ENCODE assay signal across 16 cellular contexts in the genomic region with DNA sequence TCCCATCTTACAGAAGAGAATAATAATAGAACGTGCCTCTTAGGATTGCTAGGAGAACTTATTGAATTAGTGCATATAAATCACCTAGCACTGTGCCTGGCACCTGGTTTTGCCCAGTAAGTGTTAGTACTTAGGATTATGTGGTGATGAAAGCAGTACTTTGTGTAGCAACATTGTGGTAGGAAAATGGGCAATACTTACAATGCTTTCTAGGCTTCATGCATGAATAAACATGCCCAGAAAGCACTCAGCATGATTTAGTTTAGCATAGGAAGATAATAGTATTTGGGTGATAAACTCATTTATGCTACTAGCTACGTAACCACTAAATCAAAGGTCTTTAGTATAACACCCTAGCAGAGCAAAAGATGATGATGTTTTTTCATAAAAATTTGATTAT.
"Had no signal": no experiment of that assay in that cellular context is flagged by ENCODE, and none has a peak within 500 bp of the region (broad histone marks: within the 10 kb centered on the region; RNA-seq: fewer than 3 reads in every experiment).

No MANE protein-coding gene starts in this region.

- H3K27ac Mint-ChIP-seq: activated CD4-positive, alpha-beta memory T cell treated with anti-CD3 and anti-CD28 coated beads, Interleukin-2, amount 10 ng/mL, durations not matched to agents 7 days and 5 days; activated naive CD4-positive, alpha-beta T cell treated with anti-CD3 and anti-CD28 coated beads, Interleukin-2, amount 50 U/mL, for 24 hours; activated T-cell treated with anti-CD3 and anti-CD28 coated beads, Interleukin-2, amount 50 U/mL, for 24 hours; natural killer cell treated with Interleukin-12 subunit alpha and Interleukin-12 subunit beta and Interleukin-15 and Interleukin-18, amount 100 ng/mL, for 72 hours; stimulated activated effector memory CD8-positive, alpha-beta T cell treated with anti-CD3 and anti-CD28 coated beads, Interleukin-12 subunit alpha, Interleukin-12 subunit beta, amount 100 ng/mL, for 72 hours had no signal

- H3K27me3 Mint-ChIP-seq: activated CD4-positive, alpha-beta memory T cell treated with anti-CD3 and anti-CD28 coated beads, Interleukin-2, amount 10 ng/mL, durations not matched to agents 7 days and 5 days; activated naive CD4-positive, alpha-beta T cell treated with anti-CD3 and anti-CD28 coated beads, Interleukin-2, amount 50 U/mL, for 24 hours; activated T-cell treated with anti-CD3 and anti-CD28 coated beads, Interleukin-2, amount 50 U/mL, for 24 hours had no signal

- DNase-seq: activated CD4-positive, alpha-beta memory T cell treated with anti-CD3 and anti-CD28 coated beads, Interleukin-2, amount 10 ng/mL, durations not matched to agents 7 days and 5 days; activated T-cell treated with anti-CD3 and anti-CD28 coated beads, Interleukin-2, amount 50 U/mL, for 24 hours; amniotic stem cell; cortex of kidney; effector CD4-positive, alpha-beta T cell; foreskin melanocyte; head of caudate nucleus; kidney glomerular epithelial cell; mesendoderm; nucleus accumbens; posterior cingulate gyrus; upper lobe of right lung; WERI-Rb-1 had no signal

- H3K4me3 Mint-ChIP-seq: activated CD4-positive, alpha-beta memory T cell treated with anti-CD3 and anti-CD28 coated beads, Interleukin-2, amount 10 ng/mL, durations not matched to agents 7 days and 5 days; activated naive CD4-positive, alpha-beta T cell treated with anti-CD3 and anti-CD28 coated beads, Interleukin-2, amount 50 U/mL, for 24 hours; activated T-cell treated with anti-CD3 and anti-CD28 coated beads, Interleukin-2, amount 50 U/mL, for 24 hours; natural killer cell treated with Interleukin-12 subunit alpha and Interleukin-12 subunit beta and Interleukin-15 and Interleukin-18, amount 100 ng/mL, for 72 hours; stimulated activated effector memory CD8-positive, alpha-beta T cell treated with anti-CD3 and anti-CD28 coated beads, Interleukin-12 subunit alpha, Interleukin-12 subunit beta, amount 100 ng/mL, for 72 hours had no signal

- ATAC-seq: natural killer cell treated with Interleukin-12 subunit alpha and Interleukin-12 subunit beta and Interleukin-15 and Interleukin-18, amount 100 ng/mL, for 72 hours; stimulated activated effector memory CD8-positive, alpha-beta T cell treated with anti-CD3 and anti-CD28 coated beads, Interleukin-12 subunit alpha, Interleukin-12 subunit beta, amount 100 ng/mL, for 72 hours; upper lobe of right lung had no signal

- H3K9me3 Mint-ChIP-seq: activated naive CD4-positive, alpha-beta T cell treated with anti-CD3 and anti-CD28 coated beads, Interleukin-2, amount 50 U/mL, for 24 hours; activated T-cell treated with anti-CD3 and anti-CD28 coated beads, Interleukin-2, amount 50 U/mL, for 24 hours; natural killer cell treated with Interleukin-12 subunit alpha and Interleukin-12 subunit beta and Interleukin-15 and Interleukin-18, amount 100 ng/mL, for 72 hours; stimulated activated effector memory CD8-positive, alpha-beta T cell treated with anti-CD3 and anti-CD28 coated beads, Interleukin-12 subunit alpha, Interleukin-12 subunit beta, amount 100 ng/mL, for 72 hours had no signal

- H3K4me1 Mint-ChIP-seq: activated CD4-positive, alpha-beta memory T cell treated with anti-CD3 and anti-CD28 coated beads, Interleukin-2, amount 10 ng/mL, durations not matched to agents 7 days and 5 days; activated naive CD4-positive, alpha-beta T cell treated with anti-CD3 and anti-CD28 coated beads, Interleukin-2, amount 50 U/mL, for 24 hours; stimulated activated effector memory CD8-positive, alpha-beta T cell treated with anti-CD3 and anti-CD28 coated beads, Interleukin-12 subunit alpha, Interleukin-12 subunit beta, amount 100 ng/mL, for 72 hours had no signal

- H3K36me3 Mint-ChIP-seq: natural killer cell treated with Interleukin-12 subunit alpha and Interleukin-12 subunit beta and Interleukin-15 and Interleukin-18, amount 100 ng/mL, for 72 hours had no signal
